ENCODE assay signal across 31 cellular contexts in genomic region chr15:95605098-95605497, GRCh38.
DNase-seq lines count a peak whose midpoint lies in the region; ATAC-seq and TF ChIP-seq lines count a peak whose summit lies in the region.
"Had no signal": no experiment of that assay in that cellular context is flagged by ENCODE, and none has a peak within 500 bp of the region (broad histone marks: within the 10 kb centered on the region; RNA-seq: fewer than 3 reads in every experiment).

No MANE protein-coding gene starts in this region.

- ATAC-seq in HG03520 (IDR thresholded peaks at IDR 0.05; ENCODE audit: unreplicated experiment): no peak
- ATAC-seq: A549; CD8-positive, alpha-beta T cell; GM12878; HCT116; Panc1 had no signal

- H3K4me3 Mint-ChIP-seq in nephron: no peak overlapping the region
- H3K4me3 Mint-ChIP-seq: B cell; CD8-positive, alpha-beta T cell had no signal

- H3K4me1 ChIP-seq in subcutaneous abdominal adipose tissue (ENCODE audit: control insufficient read depth in 5 of 5, insufficient read depth in 5 of 5, low read length in 5 of 5): peaks cover 5 to 14% (median 9%) of the 10 kb centered on the region in 5 donors
- H3K4me1 ChIP-seq: A549, Caco-2 had no signal

- H3K9me3 ChIP-seq in SK-N-MC (ENCODE audit: low read depth, low read length): peaks cover 5% of the 10 kb centered on the region; the same call in 1 of the 2 replicates
- H3K9me3 ChIP-seq in subcutaneous abdominal adipose tissue (ENCODE audit: control insufficient read depth in 5 of 5, low read length in 5 of 5): no peaks in the 10 kb centered on the region
- H3K9me3 ChIP-seq: A549, Caco-2, SK-N-SH had no signal

- peaks cover 14% of the 10 kb centered on the region for H3K9me3 Mint-ChIP-seq in nephron
- H3K9me3 Mint-ChIP-seq: CD8-positive, alpha-beta T cell had no signal

- H3K4me1 Mint-ChIP-seq in nephron: peaks cover 34% of the 10 kb centered on the region
- H3K4me1 Mint-ChIP-seq: B cell had no signal

- H3K9ac ChIP-seq in SK-N-MC (ENCODE audit: insufficient read length) (peak overlapping the region; percentile 11), subcutaneous abdominal adipose tissue (ENCODE audit: low read length in 5 of 5) (no peak overlapping the region)
- H3K9ac ChIP-seq: SK-N-SH had no signal

- no peaks in the 10 kb centered on the region for H3K27me3 Mint-ChIP-seq in nephron (ENCODE audit: low read depth)
- H3K27me3 Mint-ChIP-seq: B cell had no signal

- H3K4me3 ChIP-seq in SK-N-MC: peak overlapping the region; percentile 73
- no peak overlapping the region for H3K4me3 ChIP-seq in subcutaneous abdominal adipose tissue (ENCODE audit: low read depth in 1 of 5, low read length in 5 of 5)
- H3K4me3 ChIP-seq: A549, GM12878 had no signal

- H3K27ac ChIP-seq in SK-N-MC (peak overlapping the region; percentile 96), subcutaneous abdominal adipose tissue (ENCODE audit: low read depth, low read length) (peak overlapping the region; percentile 28), caudate nucleus (ENCODE audit: low read depth, low read length) (no peak overlapping the region)
- H3K27ac ChIP-seq: A549, C4-2B, HL-60, RWPE1 had no signal

- peak overlapping the region; percentile 76 to 95 (median 92) for H3K27ac Mint-ChIP-seq in nephron
- H3K27ac Mint-ChIP-seq: B cell; CD8-positive, alpha-beta T cell had no signal

- POLR2A ChIA-PET in HEK293T (lab: Yijun Ruan, JAX): no interaction called here

- H3K27me3 ChIP-seq in subcutaneous abdominal adipose tissue (ENCODE audit: control insufficient read depth in 5 of 5, insufficient read depth in 4 of 5, low read length in 5 of 5): no peaks in the 10 kb centered on the region

- CTCF ChIA-PET in HEK293T (lab: Yijun Ruan, JAX): no interaction called here

- H3K36me3 Mint-ChIP-seq in nephron (ENCODE audit: low read depth): peaks cover 9% of the 10 kb centered on the region
- H3K36me3 Mint-ChIP-seq: CD8-positive, alpha-beta T cell had no signal

- DNase-seq in HEK293T (ENCODE audit: extremely low spot score) (no peak), SK-N-MC (ENCODE audit: low read depth, low spot score) (no peak), occipital lobe (lab: John Stamatoyannopoulos, UW) (no peak), caudate nucleus (lab: John Stamatoyannopoulos, UW) (no peak), amygdala (lab: John Stamatoyannopoulos, UW) (no peak)
- DNase-seq: Caco-2; CD8-positive, alpha-beta T cell; DMS 273 treated with DMSO at 0.1 percent for 48 hours; DMS79; GDM1; Karpas-422; NCI-H1092; NCI-H1417 treated with DMSO at 0.1 percent for 48 hours; NCI-H1694 treated with DMSO at 0.1 percent for 48 hours; NCI-H2081 treated with DMSO at 0.1 percent for 48 hours; NCI-H2171; NCI-H510A; NCI-H69; SHP77 treated with DMSO at 0.1 percent for 48 hours; SK-N-SH had no signal

- H3K36me3 ChIP-seq in SK-N-MC (ENCODE audit: insufficient read depth, low read length) (no peaks in the 10 kb centered on the region), subcutaneous abdominal adipose tissue (ENCODE audit: control insufficient read depth in 5 of 5, insufficient read depth in 5 of 5, low read length in 5 of 5) (no peaks in the 10 kb centered on the region)

- no peak for TF ChIP-seq CTCF in nephron (IDR thresholded peaks at IDR 0.05; ENCODE audit: unreplicated experiment in 3 of 3)

TF ChIP-seq in HEK293T, 16 proteins besides CTCF, POLR2A, EP300 and RAD21:
- TF ChIP-seq ZNF384 (IDR thresholded peaks at IDR 0.05): no peak
- TF ChIP-seq ARNT (IDR thresholded peaks at IDR 0.05): no peak
- TF ChIP-seq PKNOX1 (IDR thresholded peaks at IDR 0.05): peak; percentile 76
